Comparison of ENCODE assay signal across 18 cellular contexts in genomic region chr10:3411044-3411443, GRCh38.
"Had no signal": no experiment of that assay in that cellular context is flagged by ENCODE, and none has a peak within 500 bp of the region (broad histone marks: within the 10 kb centered on the region; RNA-seq: fewer than 3 reads in every experiment).

No MANE protein-coding gene starts in this region.

- H3K4me3 Mint-ChIP-seq: effector memory CD8-positive, alpha-beta T cell had no signal

- H3K4me3 ChIP-seq: adrenal gland, cardiac muscle cell, suprapubic skin had no signal

- H3K4me1 ChIP-seq: adrenal gland, suprapubic skin had no signal

- DNase-seq: activated CD4-positive, alpha-beta T cell treated with anti-CD3 and anti-CD28 coated beads for 1 hour; activated CD4-positive, alpha-beta T cell treated with anti-CD3 and anti-CD28 coated beads, Interleukin-2, amount 50 U/mL, for 4 hours; activated gamma-delta T cell treated with Interleukin-2 at 50 U/mL for 16 hours; adrenal gland; effector memory CD8-positive, alpha-beta T cell; foreskin melanocyte; glutamatergic neuron; hippocampal formation; occipital lobe; stimulated activated naive CD8-positive, alpha-beta T cell treated with anti-CD3 and anti-CD28 coated beads, Interleukin-15, Interleukin-2, amounts not matched to agents 100 U/mL and 50 U/mL, for 24 hours; SW 1271; T-helper 2 cell had no signal

- H3K9me3 ChIP-seq: adrenal gland, suprapubic skin had no signal

- H3K27ac Mint-ChIP-seq: activated naive CD4-positive, alpha-beta T cell treated with anti-CD3 and anti-CD28 coated beads, Interleukin-2, amount 50 U/mL, for 72 hours; progenitor cell of endocrine pancreas had no signal

- H3K27ac ChIP-seq: adrenal gland, cardiac muscle cell, suprapubic skin, VCaP had no signal

- H3K27me3 ChIP-seq: adrenal gland, cardiac muscle cell, suprapubic skin had no signal

- ATAC-seq: activated naive CD4-positive, alpha-beta T cell treated with anti-CD3 and anti-CD28 coated beads, Interleukin-2, amount 50 U/mL, for 72 hours; effector memory CD8-positive, alpha-beta T cell; stimulated activated naive CD8-positive, alpha-beta T cell treated with anti-CD3 and anti-CD28 coated beads, Interleukin-15, Interleukin-2, amounts not matched to agents 100 U/mL and 50 U/mL, for 24 hours had no signal

- FAIRE-seq: islet of Langerhans had no signal

- H3K36me3 ChIP-seq: adrenal gland, cardiac muscle cell, suprapubic skin had no signal
